In genomic region chrX:104156630-104157529, GRCh38 we compare ENCODE assay signal across 1 cellular context.
TF ChIP-seq lines count a peak whose summit lies in the region.

Gene SLC25A53, minus strand, starts transcription at chrX:104157009. Its CDS starts 51,752 bp downstream, at chrX:104105257.

TF ChIP-seq in GM12878, 131 proteins besides CTCF, POLR2A, EP300 and RAD21 (continued from another document and continues in another):
- TF ChIP-seq ZBTB40 (IDR thresholded peaks at IDR 0.05; ENCODE audit: borderline replicate concordance) (peak; percentile 99), TCF7 (IDR thresholded peaks at IDR 0.05; ENCODE audit: borderline replicate concordance) (no peak), EED (IDR thresholded peaks at IDR 0.05; ENCODE audit: low read depth) (no peak), STAT1 (conservative IDR thresholded peaks at IDR 0.05) (no peak), SIN3A (IDR thresholded peaks at IDR 0.05; ENCODE audit: low read depth, low read length) (no peak), ATF7 (IDR thresholded peaks at IDR 0.05; ENCODE audit: low read depth) (peak; percentile 72; the same call in 1 of the 2 replicates), USF1 (IDR thresholded peaks at IDR 0.05; ENCODE audit: borderline replicate concordance, extremely low read length, insufficient read depth, low read depth, low read length) (no peak), ATF3 (IDR thresholded peaks at IDR 0.05; ENCODE audit: borderline replicate concordance, extremely low read depth, low read depth, low read length) (peak; percentile 27; the same call in 1 of the 2 replicates), HSF1 (IDR thresholded peaks at IDR 0.05; ENCODE audit: low read depth, low read length) (no peak), POLR2AphosphoS5 (IDR thresholded peaks at IDR 0.05; ENCODE audit: low read length) (peak; percentile 62), RAD51 (IDR thresholded peaks at IDR 0.05) (peak; percentile 27; the same call in 1 of the 2 replicates), NBN (IDR thresholded peaks at IDR 0.05) (peak; percentile 98), SUZ12 (IDR thresholded peaks at IDR 0.05; ENCODE audit: unreplicated experiment) (no peak), RFX5 (IDR thresholded peaks at IDR 0.05; ENCODE audit: low read depth, low read length) (no peak), ASH2L (IDR thresholded peaks at IDR 0.05; ENCODE audit: borderline replicate concordance, low read depth) (no peak), PRDM15 (CRISPR knock-in tag; IDR thresholded peaks at IDR 0.05) (no peak), NR2C2 (IDR thresholded peaks at IDR 0.05; ENCODE audit: borderline replicate concordance, control insufficient read depth, insufficient read length, low read depth) (no peak), MLLT1 (IDR thresholded peaks at IDR 0.05) (0 out of 2 replicates have a peak, but pooled peaks have one; percentile 47), SMARCA5 (IDR thresholded peaks at IDR 0.05) (no peak), FOS (IDR thresholded peaks at IDR 0.05; ENCODE audit: borderline replicate concordance, extremely low read depth, insufficient read length) (no peak), FOXK2 (IDR thresholded peaks at IDR 0.05) (no peak), CHD1 (IDR thresholded peaks at IDR 0.05; ENCODE audit: low read depth, low read length) (no peak), E2F8 (IDR thresholded peaks at IDR 0.05; ENCODE audit: low read depth, partially characterized antibody) (peak; percentile 84), BRCA1 (IDR thresholded peaks at IDR 0.05; ENCODE audit: low read depth, low read length) (no peak), CREB1 (IDR thresholded peaks at IDR 0.05; ENCODE audit: low read depth) (peak; percentile 97), USF2 (IDR thresholded peaks at IDR 0.05; ENCODE audit: borderline replicate concordance, low read depth, low read length) (no peak), MTA3 (IDR thresholded peaks at IDR 0.05; ENCODE audit: borderline replicate concordance, low read length) (no peak), SPI1 (IDR thresholded peaks at IDR 0.05; ENCODE audit: borderline replicate concordance, insufficient read depth, low read depth, low read length) (no peak), ZNF24 (IDR thresholded peaks at IDR 0.05) (no peak), TCF12 (IDR thresholded peaks at IDR 0.05; ENCODE audit: low read depth, low read length) (no peak), E4F1 (IDR thresholded peaks at IDR 0.05; ENCODE audit: borderline replicate concordance, partially characterized antibody) (peak; percentile 57), ZBTB4 (CRISPR knock-in tag; IDR thresholded peaks at IDR 0.05) (no peak), NFIC (IDR thresholded peaks at IDR 0.05; ENCODE audit: low read depth, low read length) (no peak; the same call in 1 of the 2 replicates), RCOR1 (conservative IDR thresholded peaks at IDR 0.05; ENCODE audit: low read depth, low read length) (no peak), WRNIP1 (IDR thresholded peaks at IDR 0.05; ENCODE audit: borderline replicate concordance, low read depth, low read length) (0 out of 2 replicates have a peak, but pooled peaks have one; percentile 58)
